12 cellular contexts compared by ENCODE assay signal in genomic region chr18:48840491-48840877, GRCh38.
DNase-seq lines count a peak whose midpoint lies in the region; ATAC-seq and TF ChIP-seq lines count a peak whose summit lies in the region.
"Had no signal": no experiment of that assay in that cellular context is flagged by ENCODE, and none has a peak within 500 bp of the region (broad histone marks: within the 10 kb centered on the region; RNA-seq: fewer than 3 reads in every experiment).

No MANE protein-coding gene starts in this region.

- peaks cover 56% of the 10 kb centered on the region for H3K4me1 Mint-ChIP-seq in activated T-helper 17 cell treated with anti-CD3 and anti-CD28 coated beads, Interleukin-2, amount 50 U/mL, for 72 hours

- TF ChIP-seq POLR2A in GM18505 (IDR thresholded peaks at IDR 0.05; ENCODE audit: borderline replicate concordance, extremely low read depth, insufficient read depth, insufficient read length) = no peak

- H3K9me3 Mint-ChIP-seq in activated T-helper 17 cell treated with anti-CD3 and anti-CD28 coated beads, Interleukin-2, amount 50 U/mL, for 72 hours = peaks cover 2% of the 10 kb centered on the region
- H3K9me3 Mint-ChIP-seq: activated naive CD8-positive, alpha-beta T cell treated with anti-CD3 and anti-CD28 coated beads, Interleukin-2, amount 10 ng/mL, durations not matched to agents 7 days and 5 days; nephron progenitor cell had no signal

- ATAC-seq in activated T-helper 17 cell treated with anti-CD3 and anti-CD28 coated beads, Interleukin-2, amount 50 U/mL, for 72 hours (replicated peaks) = no peak
- no peak for ATAC-seq in GM18505 (IDR thresholded peaks at IDR 0.05; ENCODE audit: unreplicated experiment)
- no peak for ATAC-seq in HG02623 (IDR thresholded peaks at IDR 0.05; ENCODE audit: unreplicated experiment)
- no peak for ATAC-seq in GM18502 (IDR thresholded peaks at IDR 0.05; ENCODE audit: poor library complexity, unreplicated experiment)

- no peaks in the 10 kb centered on the region for H3K27me3 Mint-ChIP-seq in activated T-helper 17 cell treated with anti-CD3 and anti-CD28 coated beads, Interleukin-2, amount 50 U/mL, for 72 hours
- H3K27me3 Mint-ChIP-seq: activated naive CD8-positive, alpha-beta T cell treated with anti-CD3 and anti-CD28 coated beads, Interleukin-2, amount 10 ng/mL, durations not matched to agents 7 days and 5 days had no signal

- peak overlapping the region; percentile 88 for H3K27ac Mint-ChIP-seq in activated T-helper 17 cell treated with anti-CD3 and anti-CD28 coated beads, Interleukin-2, amount 50 U/mL, for 72 hours
- H3K27ac Mint-ChIP-seq: nephron progenitor cell had no signal

- no peaks in the 10 kb centered on the region for H3K27me3 ChIP-seq in layer of hippocampus (ENCODE audit: control insufficient read depth, insufficient read depth, low read length)

- H3K36me3 Mint-ChIP-seq in activated T-helper 17 cell treated with anti-CD3 and anti-CD28 coated beads, Interleukin-2, amount 50 U/mL, for 72 hours (ENCODE audit: low read depth) = no peaks in the 10 kb centered on the region
- H3K36me3 Mint-ChIP-seq: activated naive CD8-positive, alpha-beta T cell treated with anti-CD3 and anti-CD28 coated beads, Interleukin-2, amount 10 ng/mL, durations not matched to agents 7 days and 5 days had no signal

- H3K27ac ChIP-seq in layer of hippocampus (ENCODE audit: low read depth, low read length) (peak overlapping the region; percentile 93), substantia nigra (ENCODE audit: low read depth, low read length, poor library complexity, severe bottlenecking) (peak overlapping the region; percentile 98)

- no peak overlapping the region for H3K4me3 Mint-ChIP-seq in activated T-helper 17 cell treated with anti-CD3 and anti-CD28 coated beads, Interleukin-2, amount 50 U/mL, for 72 hours
- H3K4me3 Mint-ChIP-seq: activated naive CD8-positive, alpha-beta T cell treated with anti-CD3 and anti-CD28 coated beads, Interleukin-2, amount 10 ng/mL, durations not matched to agents 7 days and 5 days; nephron progenitor cell had no signal

- DNase-seq in NCI-H1694 (lab: John Stamatoyannopoulos, UW) = peak; percentile 11
- no peak for DNase-seq in NCI-H1694 treated with DMSO at 0.1 percent for 48 hours (lab: John Stamatoyannopoulos, UW)
- DNase-seq in substantia nigra (lab: John Stamatoyannopoulos, UW) = peak in 42 of 49 donors; percentile 29 to 93 (median 62)
- DNase-seq: activated CD4-positive, alpha-beta T cell treated with anti-CD3 and anti-CD28 coated beads, Interleukin-2, amount 50 U/mL, for 48 hours; NCI-H774; nephron progenitor cell had no signal
